In genomic region chr2:107266555-107266954, GRCh38 we compare ENCODE assay signal across 24 cellular contexts.
"Had no signal": no experiment of that assay in that cellular context is flagged by ENCODE, and none has a peak within 500 bp of the region (broad histone marks: within the 10 kb centered on the region; RNA-seq: fewer than 3 reads in every experiment).

No MANE protein-coding gene starts in this region.

- H3K4me2 ChIP-seq: smooth muscle cell had no signal

- DNase-seq: naive B cell; naive thymus-derived CD8-positive, alpha-beta T cell; nephron progenitor cell; pancreas; right cardiac atrium; spleen; stimulated activated CD4-positive, alpha-beta T cell treated with anti-CD3 and anti-CD28 coated beads, Interleukin-12 subunit alpha, Interleukin-12 subunit beta, amount 100 ng/mL, for 4 hours; stimulated activated CD4-positive, alpha-beta T cell treated with anti-CD3 and anti-CD28 coated beads, Interleukin-1b, Interleukin-23, amount 100 ng/mL, for 48 hours; stimulated activated CD4-positive, alpha-beta T cell treated with anti-CD3 and anti-CD28 coated beads, Interleukin-4, amount 100 ng/mL, for 1 hour; stimulated activated CD4-positive, alpha-beta T cell treated with anti-CD3 and anti-CD28 coated beads, Interleukin-4, amount 100 ng/mL, for 4 hours; stimulated activated CD8-positive, alpha-beta memory T cell treated with anti-CD3 and anti-CD28 coated beads, Interleukin-4, amount 100 ng/mL, for 48 hours; stimulated activated naive CD4-positive, alpha-beta T cell; stimulated activated naive CD8-positive, alpha-beta T cell treated with anti-CD3 and anti-CD28 coated beads, Interleukin-15, amount 100 ng/mL, for 72 hours; stimulated activated naive CD8-positive, alpha-beta T cell treated with anti-CD3 and anti-CD28 coated beads, Interleukin-15, Interleukin-2, amounts not matched to agents 100 U/mL and 50 U/mL, for 24 hours; substantia nigra; testis; tibial artery; transverse colon; upper lobe of right lung; uterus had no signal

- H3K27me3 ChIP-seq: pancreas, spleen, suprapubic skin, testis, tibial artery, transverse colon, upper lobe of right lung, uterus had no signal

- H3K9me3 ChIP-seq: pancreas, prostate gland, suprapubic skin, testis, transverse colon, upper lobe of right lung, uterus had no signal

- H3K36me3 ChIP-seq: pancreas, prostate gland, spleen, suprapubic skin, tibial artery, transverse colon, upper lobe of right lung, uterus had no signal

- H3K27ac ChIP-seq: pancreas, prostate gland, skin epidermis, spleen, suprapubic skin, testis, tibial artery, transverse colon, upper lobe of right lung, uterus had no signal

- H3K4me3 ChIP-seq: pancreas, prostate gland, skin epidermis, smooth muscle cell, spleen, suprapubic skin, testis, tibial artery, transverse colon, upper lobe of right lung, uterus had no signal

- H3K4me1 ChIP-seq: pancreas, prostate gland, spleen, suprapubic skin, testis, tibial artery, transverse colon, upper lobe of right lung, uterus had no signal
